In the genomic region with DNA sequence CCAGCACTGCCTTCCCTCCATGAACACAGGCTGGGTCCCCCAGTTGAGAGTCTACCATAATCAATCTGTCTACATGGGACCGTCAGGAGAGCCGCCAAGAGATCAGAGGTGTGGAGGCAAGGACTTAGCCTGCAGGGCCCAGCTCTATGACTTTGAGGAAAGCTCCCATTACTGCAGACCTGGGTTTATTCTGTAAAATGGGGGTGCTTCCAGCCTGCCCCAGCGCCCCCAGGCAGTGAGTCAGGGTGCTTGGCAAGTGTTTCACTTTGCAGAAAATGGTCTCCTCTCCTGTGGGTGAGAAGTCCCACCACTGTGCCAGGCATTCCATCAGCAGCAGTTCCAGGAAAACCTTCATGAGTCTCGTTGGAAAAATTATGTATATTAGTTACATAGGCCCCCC, we compare ENCODE assay signal across 18 cellular contexts.
A peak's percentile ranks its signal among the peaks of the same experiment; 100 is the strongest.
DNase-seq lines count a peak whose midpoint lies in the region; ATAC-seq and TF ChIP-seq lines count a peak whose summit lies in the region.
"Had no signal": no experiment of that assay in that cellular context is flagged by ENCODE, and none has a peak within 500 bp of the region (broad histone marks: within the 10 kb centered on the region; RNA-seq: fewer than 3 reads in every experiment).

No MANE protein-coding gene starts in this region.

- no peak overlapping the region for H3K27ac Mint-ChIP-seq in osteocyte (ENCODE audit: unreplicated experiment)
- H3K27ac Mint-ChIP-seq: CD4-positive, alpha-beta memory T cell; HFFc6 had no signal

- 35% methylated on average over 2 of the region's 4 CpGs for WGBS in esophagus muscularis mucosa

- no peaks in the 10 kb centered on the region for H3K27me3 ChIP-seq in right atrium auricular region
- H3K27me3 ChIP-seq in esophagus muscularis mucosa, result peaks cover 0 to 12% (median 0%) of the 10 kb centered on the region in 4 donors
- H3K27me3 ChIP-seq in vagina, result no peaks in the 10 kb centered on the region

- H3K4me3 ChIP-seq in right atrium auricular region (no peak overlapping the region), esophagus muscularis mucosa (no peak overlapping the region), vagina (no peak overlapping the region)
- H3K4me3 ChIP-seq: HAP-1 had no signal

- TF ChIP-seq POLR2A in esophagus muscularis mucosa (IDR thresholded peaks at IDR 0.05; ENCODE audit: low read depth) (no peak), vagina (IDR thresholded peaks at IDR 0.05) (no peak)

- H3K9me3 ChIP-seq in right atrium auricular region, result no peaks in the 10 kb centered on the region
- H3K9me3 ChIP-seq in esophagus muscularis mucosa, result no peaks in the 10 kb centered on the region
- no peaks in the 10 kb centered on the region for H3K9me3 ChIP-seq in vagina
- H3K9me3 ChIP-seq: HAP-1 had no signal

- intact Hi-C loops in Right ventricle myocardium inferior (cut with DNase I) (no loop called here), esophagus muscularis mucosa (cut with DNase I) (no loop called here), vagina (cut with DNase I) (no loop called here)

- H3K4me3 Mint-ChIP-seq in osteocyte (ENCODE audit: unreplicated experiment), result no peak overlapping the region
- H3K4me3 Mint-ChIP-seq: CD4-positive, alpha-beta memory T cell; HFFc6 had no signal

- H3K9me3 Mint-ChIP-seq in osteocyte (ENCODE audit: unreplicated experiment), result peaks cover 24% of the 10 kb centered on the region

- H3K27ac ChIP-seq in right atrium auricular region, result no peak overlapping the region
- H3K27ac ChIP-seq in esophagus muscularis mucosa (replicated peaks in 1 of 4), result no peak overlapping the region
- no peak overlapping the region for H3K27ac ChIP-seq in vagina

- TF ChIP-seq CTCF in right atrium auricular region (IDR thresholded peaks at IDR 0.05) (no peak), esophagus muscularis mucosa (IDR thresholded peaks at IDR 0.05) (no peak), osteocyte (IDR thresholded peaks at IDR 0.05) (no peak), vagina (IDR thresholded peaks at IDR 0.05) (no peak)

- H3K4me1 Mint-ChIP-seq in osteocyte (ENCODE audit: unreplicated experiment), result no peaks in the 10 kb centered on the region
- H3K4me1 Mint-ChIP-seq: CD4-positive, alpha-beta memory T cell had no signal

- no peaks in the 10 kb centered on the region for H3K27me3 Mint-ChIP-seq in osteocyte (ENCODE audit: unreplicated experiment)

- ATAC-seq in Right ventricle myocardium inferior (no peak), GM19035 (IDR thresholded peaks at IDR 0.05; ENCODE audit: unreplicated experiment) (no peak)

- H3K36me3 ChIP-seq in right atrium auricular region, result no peaks in the 10 kb centered on the region
- no peaks in the 10 kb centered on the region for H3K36me3 ChIP-seq in esophagus muscularis mucosa
- no peaks in the 10 kb centered on the region for H3K36me3 ChIP-seq in vagina
- H3K36me3 ChIP-seq: HAP-1 had no signal

- H3K4me1 ChIP-seq in right atrium auricular region (no peaks in the 10 kb centered on the region), esophagus muscularis mucosa (no peaks in the 10 kb centered on the region), vagina (no peaks in the 10 kb centered on the region)
- H3K4me1 ChIP-seq: HAP-1 had no signal

- no peak for TF ChIP-seq EP300 in esophagus muscularis mucosa (IDR thresholded peaks at IDR 0.05)

- DNase-seq in right atrium auricular region (ENCODE audit: low spot score), result peak; percentile 18
- no peak for DNase-seq in Right ventricle myocardium inferior (ENCODE audit: missing footprints)
- DNase-seq in esophagus muscularis mucosa (ENCODE audit: extremely low spot score), result peak; percentile 80
- peak; percentile 69 for DNase-seq in osteocyte (ENCODE audit: extremely low spot score, unreplicated experiment)
- DNase-seq in vagina (ENCODE audit: extremely low spot score in 2 of 2), result peak; percentile 31 to 34
- DNase-seq in activated naive CD4-positive, alpha-beta T cell treated with Interleukin-2 at 50 U/mL for 16 hours, result no peak
- no peak for DNase-seq in midbrain (lab: John Stamatoyannopoulos, UW)
- DNase-seq: C1 segment of cervical spinal cord; Calu3; CD4-positive, alpha-beta memory T cell; COR-L47; DMS53; DMS79 treated with DMSO at 0.1 percent for 48 hours; GF-D8; GOT3; HFFc6 had no signal

- H3K36me3 Mint-ChIP-seq in osteocyte (ENCODE audit: unreplicated experiment), result no peaks in the 10 kb centered on the region
- H3K36me3 Mint-ChIP-seq: CD4-positive, alpha-beta memory T cell had no signal

Comparison
In these comparisons a context has a peak if more than half of its experiments do, and no peak if none do; other contexts are left out.
1. DNase-seq: peak in right atrium auricular region (single experiment), esophagus muscularis mucosa (single experiment), osteocyte (single experiment) and vagina (2 of 2); none in Right ventricle myocardium inferior (single experiment), activated naive CD4-positive, alpha-beta T cell treated with Interleukin-2 at 50 U/mL for 16 hours (single experiment) and midbrain (single experiment).